Comparison of ENCODE assay signal across 8 cellular contexts in genomic region chr21:46229133-46229922, GRCh38. TPM values are rescaled to one million over a fixed set of nuclear protein-coding genes. Genes with fewer than 3 reads are reported as not detected.
A peak's percentile ranks its signal among the peaks of the same experiment; 100 is the strongest.
DNase-seq lines count a peak whose midpoint lies in the region; ATAC-seq and TF ChIP-seq lines count a peak whose summit lies in the region.

No MANE protein-coding gene starts in this region.

- peaks cover 8% of the 10 kb centered on the region for H3F3A ChIP-seq in SK-N-SH (replicated peaks; ENCODE audit: insufficient read depth)

- DNase-seq in DMS79 (lab: John Stamatoyannopoulos, UW) (peak; percentile 59), HT-29 (ENCODE audit: low spot score) (peak; percentile 20), SK-N-SH (peak; percentile 86), epithelial cell of esophagus (ENCODE audit: low read depth) (no peak), RKO (ENCODE audit: low spot score) (no peak), GM19240 (ENCODE audit: insufficient read length, low spot score) (no peak)

- peak overlapping the region; percentile 84 for H2AFZ ChIP-seq in SK-N-SH (ENCODE audit: low read depth)

- TF ChIP-seq EP300 in SK-N-SH (IDR thresholded peaks at IDR 0.05; ENCODE audit: borderline replicate concordance in 1 of 2, low read depth in 1 of 2, low read length in 1 of 2) = no peak

- H3K9me3 Mint-ChIP-seq in nephron = peaks cover 12% of the 10 kb centered on the region

- H3K4me3 ChIP-seq in SK-N-SH (ENCODE audit: low read depth in 2 of 2, low read length in 1 of 2) (peak overlapping the region; percentile 54 to 76), epithelial cell of esophagus (ENCODE audit: low read length) (peak overlapping the region; percentile 73)

- no peak for TF ChIP-seq RAD21 in SK-N-SH (IDR thresholded peaks at IDR 0.05; ENCODE audit: low read length)

- H3K27me3 Mint-ChIP-seq in nephron (ENCODE audit: low read depth) = peaks cover 2% of the 10 kb centered on the region

- H4K20me1 ChIP-seq in SK-N-SH (ENCODE audit: insufficient read depth) = peaks cover 8% of the 10 kb centered on the region

- H3K27me3 ChIP-seq in SK-N-SH (ENCODE audit: insufficient read depth) = no peaks in the 10 kb centered on the region

- 10% methylated on average over 15 of the region's 72 CpGs for WGBS in SK-N-SH (ENCODE audit: low lambda C conversion rate)

- peaks cover 44% of the 10 kb centered on the region for H3K79me2 ChIP-seq in SK-N-SH (ENCODE audit: insufficient read depth)

- peak overlapping the region; percentile 71 to 89 (median 76) for H3K27ac Mint-ChIP-seq in nephron

- H3K27ac ChIP-seq in SK-N-SH (ENCODE audit: low read depth in 2 of 2, low read length in 1 of 2) = peak overlapping the region in 1 of 2 experiments; percentile 76; a peak in 2 of 4 replicates

- peak overlapping the region; percentile 85 to 94 (median 93) for H3K4me3 Mint-ChIP-seq in nephron

- CTCF ChIA-PET in SK-N-SH (lab: Yijun Ruan, JAX) = interaction anchor here (0.6 to 2.9 kb wide), 12 partner anchors 8 to 758 kb away, joined by 3 to 14 read pairs (median 4); no protein-coding TSS in a partner anchor

- H3K9ac ChIP-seq in SK-N-SH = peak overlapping the region; percentile 81

- H3K36me3 ChIP-seq in SK-N-SH (replicated peaks in 1 of 2; ENCODE audit: control insufficient read depth in 1 of 2, insufficient read depth in 2 of 2, low read length in 1 of 2) = peaks cover 21 to 29% of the 10 kb centered on the region in 2 experiments

- H3K4me1 ChIP-seq in SK-N-SH (ENCODE audit: control insufficient read depth in 1 of 2, insufficient read depth in 2 of 2, low read depth in 1 of 2, low read length in 1 of 2) = peaks cover 12 to 22% of the 10 kb centered on the region in 2 experiments; a peak in 3 of 4 replicates

- peaks cover 33% of the 10 kb centered on the region for H3K4me1 Mint-ChIP-seq in nephron

- ATAC-seq in GM19397 (IDR thresholded peaks at IDR 0.05; ENCODE audit: unreplicated experiment) = peak; percentile 27

- peaks cover 71% of the 10 kb centered on the region for H3K36me3 Mint-ChIP-seq in nephron (ENCODE audit: low read depth)

- POLR2A ChIA-PET in SK-N-SH (lab: Yijun Ruan, JAX) = interaction anchor here (0.6 kb wide), 2 partner anchors 96 to 404 kb away, joined by 3 read pairs; no protein-coding TSS in a partner anchor

- no peaks in the 10 kb centered on the region for H3K9me2 ChIP-seq in SK-N-SH

- peak overlapping the region; percentile 93 for H3K4me2 ChIP-seq in SK-N-SH

- no peaks in the 10 kb centered on the region for H3K9me3 ChIP-seq in SK-N-SH

- TF ChIP-seq CTCF in SK-N-SH (IDR thresholded peaks at IDR 0.05) (peak; percentile 64), epithelial cell of esophagus (IDR thresholded peaks at IDR 0.05; ENCODE audit: insufficient read depth, low read depth, low read length, missing control alignments) (peak; percentile 51), nephron (IDR thresholded peaks at IDR 0.05; ENCODE audit: unreplicated experiment in 3 of 3) (peak; percentile 38 to 60 (median 43))

TF ChIP-seq in SK-N-SH, 30 proteins besides CTCF, POLR2A, EP300 and RAD21:
- no peak for TF ChIP-seq NRF1 (IDR thresholded peaks at IDR 0.05; ENCODE audit: low read depth, low read length)
- peak; percentile 47 for TF ChIP-seq CHD2 (IDR thresholded peaks at IDR 0.05; ENCODE audit: low read length, partially characterized antibody)
- TF ChIP-seq TAF1 (IDR thresholded peaks at IDR 0.05; ENCODE audit: borderline replicate concordance, low read depth, low read length) = no peak
- peak; percentile 96 for TF ChIP-seq MAX (IDR thresholded peaks at IDR 0.05; ENCODE audit: low read depth)
- TF ChIP-seq USF2 (IDR thresholded peaks at IDR 0.05; ENCODE audit: borderline replicate concordance, low read depth, low read length) = no peak
- TF ChIP-seq SMC3 (IDR thresholded peaks at IDR 0.05; ENCODE audit: low read depth, low read length) = 0 out of 2 replicates have a peak, but pooled peaks have one; percentile 8
TF ChIP-seq in SK-N-SH: peak in this region for 3.

RNA-seq across cellular contexts. Expression of gene LSS, which starts 0.8 kb away (rescaled TPM):
- 95.6 and 109 TPM in 2 replicates for total RNA-seq in HT-29 (2014; rRNA removed; shearing (Covaris generic))
- 38.7 and 41.8 TPM in 2 replicates for polyA plus RNA-seq in SK-N-SH (2012; rRNA removed)
- 14.4 and 23.1 TPM in 2 replicates for polyA plus RNA-seq in SK-N-SH (2012; cell fraction: cytosol; rRNA removed)
- 110 and 119 TPM in 2 replicates for polyA plus RNA-seq in SK-N-SH (2012; cell fraction: nucleus; rRNA removed)

RNA-seq across cellular contexts. Expression of gene SPATC1L, which starts 45.1 kb away (rescaled TPM):
- 8.3 and 12.7 TPM in 2 replicates for total RNA-seq in HT-29 (2014; rRNA removed; shearing (Covaris generic))
- polyA plus RNA-seq in SK-N-SH (2012; rRNA removed) = 4.8 and 8.3 TPM in 2 replicates
- 3.5 and 5.9 TPM in 2 replicates for polyA plus RNA-seq in SK-N-SH (2012; cell fraction: cytosol; rRNA removed)
- 11.3 and 15.7 TPM in 2 replicates for polyA plus RNA-seq in SK-N-SH (2012; cell fraction: nucleus; rRNA removed)

RNA-seq across cellular contexts. Expression of gene MCM3AP, which starts 56.1 kb away (rescaled TPM):
- total RNA-seq in HT-29 (2014; rRNA removed; shearing (Covaris generic)) = 75.9 and 115 TPM in 2 replicates
- polyA plus RNA-seq in SK-N-SH (2012; rRNA removed) = 42.9 and 46.9 TPM in 2 replicates
- polyA plus RNA-seq in SK-N-SH (2012; cell fraction: cytosol; rRNA removed) = 22.3 and 28.1 TPM in 2 replicates
- polyA plus RNA-seq in SK-N-SH (2012; cell fraction: nucleus; rRNA removed) = 142 and 167 TPM in 2 replicates

RNA-seq across cellular contexts. Expression of gene YBEY, which starts 56.8 kb away (rescaled TPM):
- 9.4 and 10.5 TPM in 2 replicates for total RNA-seq in HT-29 (2014; rRNA removed; shearing (Covaris generic))
- polyA plus RNA-seq in SK-N-SH (2012; rRNA removed) = 44.5 and 47.5 TPM in 2 replicates
- 54.2 and 65.5 TPM in 2 replicates for polyA plus RNA-seq in SK-N-SH (2012; cell fraction: cytosol; rRNA removed)
- polyA plus RNA-seq in SK-N-SH (2012; cell fraction: nucleus; rRNA removed) = 15.3 and 22.2 TPM in 2 replicates

Comparison
In these comparisons a context has a peak if more than half of its experiments do, and no peak if none do; other contexts are left out.
1. DNase-seq: peak in DMS79 (single experiment), HT-29 (single experiment) and SK-N-SH (single experiment); none in epithelial cell of esophagus (single experiment), RKO (single experiment) and GM19240 (single experiment).
2. Peak in every context shown above with its lines, with median percentiles within 50 percentile points of each other: CTCF ChIP-seq.